Comparison of ENCODE assay signal across 7 cellular contexts in the genomic region with DNA sequence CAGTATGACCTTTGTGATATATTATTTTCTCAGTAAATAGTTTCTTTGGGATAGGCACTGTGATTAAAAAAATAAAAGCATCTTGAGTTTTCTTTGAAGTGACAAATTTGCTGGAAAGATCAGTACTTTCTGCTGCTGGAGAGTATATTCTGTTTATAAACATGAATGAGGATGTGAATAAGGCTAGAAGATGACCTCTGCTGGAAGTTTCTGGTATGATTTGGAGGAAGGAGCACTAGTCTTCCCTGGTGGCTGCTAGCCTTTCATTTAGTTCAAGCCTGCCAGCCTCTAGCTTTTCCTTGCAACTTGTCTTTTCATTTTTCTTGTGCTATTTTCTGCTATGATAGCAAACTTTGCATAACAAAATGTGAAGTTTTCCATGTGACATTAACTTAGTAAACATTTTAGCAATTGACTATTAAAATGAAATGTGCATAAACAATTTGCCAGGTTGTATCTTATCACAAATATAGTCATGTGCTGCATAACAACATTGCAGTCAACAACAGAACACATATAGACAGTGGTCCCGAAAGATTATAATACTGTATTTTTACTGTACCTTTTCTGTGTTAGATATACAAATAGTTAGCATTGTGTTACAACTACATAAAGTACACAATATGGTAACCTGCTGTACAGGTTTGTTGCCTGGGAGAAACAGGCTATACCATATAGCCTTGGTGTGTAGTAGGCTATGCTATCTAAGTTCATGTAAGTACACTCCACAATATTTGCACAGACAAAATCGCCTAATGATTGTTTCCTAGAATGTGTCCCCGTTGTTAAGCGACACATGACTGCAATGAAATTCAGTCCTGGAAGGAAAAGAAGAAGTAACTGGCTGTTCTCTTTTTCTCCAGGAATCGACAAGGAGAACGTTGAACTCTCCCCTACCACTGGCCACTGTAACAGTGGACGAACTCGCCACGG. TPM values are rescaled to one million over a fixed set of nuclear protein-coding genes. Genes with fewer than 3 reads are reported as not detected.
A peak's percentile ranks its signal among the peaks of the same experiment; 100 is the strongest.
DNase-seq lines count a peak whose midpoint lies in the region; ATAC-seq, FAIRE-seq and TF ChIP-seq lines count a peak whose summit lies in the region.

No MANE protein-coding gene starts in this region.

- no peak overlapping the region for H2AK5ac ChIP-seq in H1 (ENCODE audit: low read depth, low read length)

- FAIRE-seq in H1 (lab: Jason Lieb, UNC): peak; percentile 71

- TF ChIP-seq CTCF in Panc1 (IDR thresholded peaks at IDR 0.05) (peak; percentile 64; the same call in 1 of the 2 replicates), H1 (IDR thresholded peaks at IDR 0.05; ENCODE audit: control extremely low read depth in 1 of 3, insufficient read depth in 1 of 3, low read depth in 1 of 3, low read length in 3 of 3) (peak in 2 of 3 experiments; percentile 55 to 62; a peak in 3 of 4 replicates)

- no peak overlapping the region for H3K4me2 ChIP-seq in H1 (ENCODE audit: insufficient read depth in 1 of 2, low read depth in 2 of 2, low read length in 2 of 2)

- no peaks in the 10 kb centered on the region for H3K79me2 ChIP-seq in H1 (ENCODE audit: control insufficient read depth in 1 of 2, insufficient read depth in 2 of 2, low read length in 2 of 2)

- no peak overlapping the region for H2BK5ac ChIP-seq in H1 (ENCODE audit: low read depth, low read length)

- POLR2A ChIA-PET in Panc1 (lab: Charles Lee): no interaction called here
- POLR2A ChIA-PET in H1 (lab: Charles Lee; ENCODE audit: partially characterized antibody): no interaction called here

- H4K5ac ChIP-seq in H1 (ENCODE audit: insufficient read length, low read depth, low read length): no peak overlapping the region

- no peak overlapping the region for H3K56ac ChIP-seq in H1 (replicated peaks; ENCODE audit: insufficient read length, low read depth, low read length)

- no peak overlapping the region for H2BK15ac ChIP-seq in H1 (ENCODE audit: low read length)

- in situ Hi-C loops in Panc1 (cut with HindIII; ENCODE audit: low pct_unique_long_range_greater_than_20kb, low sequenced_read_pairs): no loop called here

- BruUV-seq in Panc1 (replicated peaks; lab: Mats Ljungman, UMichigan): no TSS peak

- H3K18ac ChIP-seq in H1 (ENCODE audit: extremely low read depth, low read length): no peak overlapping the region

- peak; percentile 66 to 72 for TF ChIP-seq RAD21 in H1 (IDR thresholded peaks at IDR 0.05 in 1 of 2, conservative IDR thresholded peaks at IDR 0.05 in 1 of 2; ENCODE audit: low read depth in 2 of 2, low read length in 2 of 2)

- H3K27me3 ChIP-seq in Panc1 (ENCODE audit: control insufficient read depth, insufficient read depth, low read length): no peaks in the 10 kb centered on the region
- H3K27me3 ChIP-seq in H1 (replicated peaks in 1 of 4; ENCODE audit: control insufficient read depth in 3 of 4, extremely low read depth in 1 of 4, insufficient read depth in 3 of 4, low read length in 3 of 4): no peaks in the 10 kb centered on the region

- intact Hi-C loops in Panc1 (cut with micrococcal nuclease; ENCODE audit: unreplicated experiment): no loop called here

- no peak overlapping the region for H3K14ac ChIP-seq in H1 (ENCODE audit: insufficient read length)

- CTCF ChIA-PET in Panc1 (lab: Charles Lee): no interaction called here
- CTCF ChIA-PET in H1 (lab: Charles Lee; ENCODE audit: partially characterized antibody): interaction anchor here (0.8 to 2.5 kb wide), 19 partner anchors 9 to 275 kb away, joined by 3 to 10 read pairs (median 4); no protein-coding TSS in a partner anchor

- H2BK12ac ChIP-seq in H1 (ENCODE audit: low read depth, low read length): no peak overlapping the region

- H3K27ac ChIP-seq in Panc1 (ENCODE audit: low read length) (no peak overlapping the region), H1 (ENCODE audit: low read depth, low read length) (no peak overlapping the region)

- no peak overlapping the region for H2BK120ac ChIP-seq in H1 (replicated peaks; ENCODE audit: low read depth, low read length)

- H3K4ac ChIP-seq in H1 (replicated peaks; ENCODE audit: insufficient read length, low read depth, low read length): no peak overlapping the region

- peak; percentile 63 for DNase-seq in EL
- peak; percentile 14 for DNase-seq in HS-27A (ENCODE audit: low read depth)
- DNase-seq in Panc1 (ENCODE audit: low read depth, low spot score): peak; percentile 20
- no peak for DNase-seq in H1 (ENCODE audit: low read depth in 1 of 2, low spot score in 2 of 2)
- DNase-seq in middle frontal gyrus (ENCODE audit: extremely low spot score, low spot score): peak; percentile 48

- H4K20me1 ChIP-seq in H1 (replicated peaks in 1 of 2; ENCODE audit: control insufficient read depth in 1 of 2, insufficient read depth in 2 of 2, low read length in 2 of 2): no peaks in the 10 kb centered on the region

- H3K36me3 ChIP-seq in Panc1 (ENCODE audit: control insufficient read depth, insufficient read depth, low read length) (peaks cover 21% of the 10 kb centered on the region; the same call in 1 of the 2 replicates), H1 (ENCODE audit: control insufficient read depth in 2 of 4, insufficient read depth in 4 of 4, low read length in 3 of 4) (no peaks in the 10 kb centered on the region)

- WGBS in H1 (ENCODE audit: extremely low coverage in 1 of 2, insufficient coverage in 1 of 2, insufficient read length in 1 of 2, insufficient replicate concordance in 2 of 2, low coverage in 1 of 2, low lambda C conversion rate in 2 of 2, missing lambda C conversion rate in 1 of 2), 2 experiments: 94% methylated on average over 8 of the region's 9 CpGs; no CpG with 5 or more reads in 1 of the 2 experiments

- no peak overlapping the region for H2BK20ac ChIP-seq in H1 (ENCODE audit: low read length)

- H2AFZ ChIP-seq in H1 (ENCODE audit: low read length): no peak overlapping the region

- no peak overlapping the region for H4K91ac ChIP-seq in H1 (replicated peaks; ENCODE audit: insufficient read length, low read length)

- TF ChIP-seq POLR2A in H1 (IDR thresholded peaks at IDR 0.05; ENCODE audit: control extremely low read depth in 1 of 2, low read depth in 2 of 2, low read length in 2 of 2): no peak

- no peak overlapping the region for H3K9ac ChIP-seq in H1 (replicated peaks in 1 of 4; ENCODE audit: extremely low read depth in 1 of 4, low read depth in 3 of 4, low read length in 3 of 4)

- H3K23ac ChIP-seq in H1 (ENCODE audit: insufficient read length): no peak overlapping the region

- H3K79me1 ChIP-seq in H1 (ENCODE audit: low read depth, low read length): no peaks in the 10 kb centered on the region; the same call in 1 of the 2 replicates

- no peak overlapping the region for H4K8ac ChIP-seq in H1 (ENCODE audit: extremely low read depth, insufficient read depth, low read length)

- no peak for TF ChIP-seq EP300 in H1 (IDR thresholded peaks at IDR 0.05; ENCODE audit: borderline replicate concordance in 1 of 2, low read depth in 2 of 2, low read length in 2 of 2)

- no peak overlapping the region for H3K4me3 ChIP-seq in Panc1 (ENCODE audit: low read depth in 2 of 2, low read length in 2 of 2)
- no peak overlapping the region for H3K4me3 ChIP-seq in H1 (ENCODE audit: extremely low read depth in 1 of 4, insufficient read depth in 2 of 4, low read depth in 3 of 4, low read length in 4 of 4)

- peak; percentile 94 for ATAC-seq in Panc1
- no peak for ATAC-seq in GM21381 (IDR thresholded peaks at IDR 0.05; ENCODE audit: unreplicated experiment)
- ATAC-seq in HG03196 (IDR thresholded peaks at IDR 0.05; ENCODE audit: unreplicated experiment): no peak

- H3K9me3 ChIP-seq in Panc1 (ENCODE audit: control insufficient read depth, insufficient read depth, low read depth, low read length) (no peaks in the 10 kb centered on the region), H1 (ENCODE audit: insufficient read depth in 2 of 2, low read depth in 1 of 2, low read length in 1 of 2) (no peaks in the 10 kb centered on the region)

- H3K4me1 ChIP-seq in Panc1 (ENCODE audit: control insufficient read depth, insufficient read depth, low read length) (no peaks in the 10 kb centered on the region), H1 (replicated peaks in 1 of 4; ENCODE audit: control insufficient read depth in 3 of 4, insufficient read depth in 4 of 4, low read length in 3 of 4) (peaks cover 0 to 5% (median 1%) of the 10 kb centered on the region in 4 experiments; a peak in 3 of 7 replicates)

- no peaks in the 10 kb centered on the region for H3K23me2 ChIP-seq in H1 (ENCODE audit: low read depth, low read length)

RNA-seq across cellular contexts. Expression of gene RAB11FIP4, which starts 18.1 kb away (rescaled TPM):
- total RNA-seq in Panc1 (2021; ENCODE audit: unreplicated experiment): 10.8 TPM
- 9.7 TPM for polyA plus RNA-seq in Panc1 (2012; ENCODE audit: insufficient read length)
- total RNA-seq in H1 (2021; fragmentation: NEBNext Ultra II Directional; extraction: Animal tissue kit (Norgen Biotek cat#: 25700)): 53.2 and 60.5 TPM in 2 replicates
- 21.7 and 26.0 TPM in 2 replicates for polyA plus RNA-seq in H1 (2011; rRNA removed)
- 34.7 TPM for polyA plus RNA-seq in H1 (2011; cell fraction: cytosol; rRNA removed)
- 41.3 TPM for polyA plus RNA-seq in H1 (2011; cell fraction: nucleus; rRNA removed)
- 25.5 to 36.8 TPM (median 34.5 TPM) in 4 replicates for polyA plus RNA-seq in H1 (2012, experiment 1 of 2)
- polyA plus RNA-seq in H1 (2012, experiment 2 of 2): 13.8 TPM
- 20.5 TPM for polyA plus RNA-seq in H1 (2013, experiment 1 of 2)
- polyA plus RNA-seq in H1 (2013, experiment 2 of 2): 20.5 TPM
- 44.4 and 58.7 TPM in 2 replicates for polyA minus RNA-seq in H1 (2011; rRNA and poly(A)+ RNA removed)
- polyA minus RNA-seq in H1 (2011; cell fraction: cytosol; rRNA and poly(A)+ RNA removed): 33.5 TPM
- polyA minus RNA-seq in H1 (2011; cell fraction: nucleus; rRNA and poly(A)+ RNA removed): 37.3 TPM

RNA-seq across cellular contexts. Expression of gene EVI2A, which starts 52.0 kb away (rescaled TPM):
- total RNA-seq in Panc1 (2021; ENCODE audit: unreplicated experiment): not detected
- polyA plus RNA-seq in Panc1 (2012; ENCODE audit: insufficient read length): not detected
- total RNA-seq in H1 (2021; fragmentation: NEBNext Ultra II Directional; extraction: Animal tissue kit (Norgen Biotek cat#: 25700)): not detected in 2 replicates
- not detected in 2 replicates for polyA plus RNA-seq in H1 (2011; rRNA removed)
- not detected for polyA plus RNA-seq in H1 (2011; cell fraction: cytosol; rRNA removed)
- not detected for polyA plus RNA-seq in H1 (2011; cell fraction: nucleus; rRNA removed)
- polyA plus RNA-seq in H1 (2012, experiment 1 of 2): not detected in 4 replicates
- not detected for polyA plus RNA-seq in H1 (2012, experiment 2 of 2)
- not detected for polyA plus RNA-seq in H1 (2013, experiment 1 of 2)
- not detected for polyA plus RNA-seq in H1 (2013, experiment 2 of 2)
- polyA minus RNA-seq in H1 (2011; rRNA and poly(A)+ RNA removed): not detected in 2 replicates
- polyA minus RNA-seq in H1 (2011; cell fraction: cytosol; rRNA and poly(A)+ RNA removed): not detected
- not detected for polyA minus RNA-seq in H1 (2011; cell fraction: nucleus; rRNA and poly(A)+ RNA removed)

RNA-seq across cellular contexts. Expression of gene EVI2B, which starts 59.6 kb away (rescaled TPM):
- 0.08 TPM for total RNA-seq in Panc1 (2021; ENCODE audit: unreplicated experiment)
- polyA plus RNA-seq in Panc1 (2012; ENCODE audit: insufficient read length): not detected
- total RNA-seq in H1 (2021; fragmentation: NEBNext Ultra II Directional; extraction: Animal tissue kit (Norgen Biotek cat#: 25700)): not detected in 2 replicates
- not detected in 2 replicates for polyA plus RNA-seq in H1 (2011; rRNA removed)
- not detected for polyA plus RNA-seq in H1 (2011; cell fraction: cytosol; rRNA removed)
- not detected for polyA plus RNA-seq in H1 (2011; cell fraction: nucleus; rRNA removed)
- polyA plus RNA-seq in H1 (2012, experiment 1 of 2): 0.10 TPM in 1 of 4 replicates, not detected in the others
- polyA plus RNA-seq in H1 (2012, experiment 2 of 2): not detected
- polyA plus RNA-seq in H1 (2013, experiment 1 of 2): not detected
- not detected for polyA plus RNA-seq in H1 (2013, experiment 2 of 2)
- polyA minus RNA-seq in H1 (2011; rRNA and poly(A)+ RNA removed): not detected in 2 replicates
- not detected for polyA minus RNA-seq in H1 (2011; cell fraction: cytosol; rRNA and poly(A)+ RNA removed)
- polyA minus RNA-seq in H1 (2011; cell fraction: nucleus; rRNA and poly(A)+ RNA removed): not detected

Comparison
In these comparisons a context has a peak if more than half of its experiments do, and no peak if none do; other contexts are left out.
1. DNase-seq: peak in EL (single experiment), HS-27A (single experiment), Panc1 (single experiment) and middle frontal gyrus (single experiment); none in H1 (0 of 2).